Comparison of ENCODE assay signal across 8 cellular contexts in genomic region chr14:32576088-32576795, GRCh38.
DNase-seq lines count a peak whose midpoint lies in the region; ATAC-seq and TF ChIP-seq lines count a peak whose summit lies in the region.

No MANE protein-coding gene starts in this region.

- H3K4me3 ChIP-seq in BE2C (ENCODE audit: low read depth, low read length) (no peak overlapping the region), foreskin fibroblast (ENCODE audit: low read depth in 1 of 2, low read length in 2 of 2) (peak overlapping the region in 1 of 2 donors; percentile 29), neutrophil (ENCODE audit: low read depth in 1 of 2, low read length in 1 of 2) (no peak overlapping the region)

- H3K27ac ChIP-seq in neutrophil: no peak overlapping the region

- H3K9me3 ChIP-seq in BE2C (no peaks in the 10 kb centered on the region), neutrophil (no peaks in the 10 kb centered on the region)

- DNase-seq in BE2C (peak; percentile 34), NCI-H526 treated with DMSO at 0.1 percent for 48 hours (lab: John Stamatoyannopoulos, UW) (peak; percentile 35), foreskin fibroblast (peak in 1 of 2 donors; percentile 83)
- DNase-seq in activated T-cell treated with anti-CD3 and anti-CD28 coated beads, Interleukin-2, amount 50 U/mL, for 48 hours: peak; percentile 19 to 24

- ATAC-seq in GM18873 (IDR thresholded peaks at IDR 0.05; ENCODE audit: low FRiP score, unreplicated experiment): peak; percentile 59
- ATAC-seq in HG03432 (IDR thresholded peaks at IDR 0.05; ENCODE audit: unreplicated experiment): peak; percentile 51
- no peak for ATAC-seq in GM21737 (IDR thresholded peaks at IDR 0.05; ENCODE audit: unreplicated experiment)

- peak; percentile 97 for TF ChIP-seq CTCF in BE2C (IDR thresholded peaks at IDR 0.05; ENCODE audit: low read depth, low read length)
- peak; percentile 92 for TF ChIP-seq CTCF in foreskin fibroblast (IDR thresholded peaks at IDR 0.05; ENCODE audit: low read depth, low read length)
- TF ChIP-seq CTCF in neutrophil (IDR thresholded peaks at IDR 0.05): peak; percentile 49

- H3K4me1 ChIP-seq in BE2C (no peaks in the 10 kb centered on the region), neutrophil (ENCODE audit: control insufficient read depth in 1 of 2, insufficient read depth in 1 of 2, low read depth in 1 of 2, low read length in 1 of 2) (no peaks in the 10 kb centered on the region)

- H3K27me3 ChIP-seq in BE2C: no peaks in the 10 kb centered on the region
- H3K27me3 ChIP-seq in neutrophil: peaks cover 3% of the 10 kb centered on the region

- no peaks in the 10 kb centered on the region for H3K36me3 ChIP-seq in BE2C
- no peaks in the 10 kb centered on the region for H3K36me3 ChIP-seq in neutrophil
